Comparison of ENCODE assay signal across 11 cellular contexts in the genomic region with DNA sequence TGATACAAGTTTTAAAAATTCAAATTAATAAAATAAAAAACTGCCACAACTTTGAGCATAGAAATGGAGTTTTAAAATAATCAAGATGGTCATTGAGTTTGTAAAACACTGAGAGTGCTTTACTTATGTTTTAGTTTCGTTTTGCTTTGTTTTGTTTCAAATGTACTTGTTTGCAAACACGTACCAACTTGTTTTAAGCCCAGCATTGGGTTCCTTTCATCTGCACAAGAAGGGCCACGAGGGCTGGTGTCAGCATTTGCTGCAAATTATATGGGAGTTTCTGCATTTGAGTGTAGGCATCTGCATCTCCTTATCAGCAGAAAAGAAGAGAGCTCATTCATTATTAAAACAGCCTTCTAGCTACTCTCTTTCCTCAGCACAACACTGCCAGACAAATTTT.
A peak's percentile ranks its signal among the peaks of the same experiment; 100 is the strongest.
DNase-seq lines count a peak whose midpoint lies in the region; ATAC-seq, FAIRE-seq and TF ChIP-seq lines count a peak whose summit lies in the region.
"Had no signal": no experiment of that assay in that cellular context is flagged by ENCODE, and none has a peak within 500 bp of the region (broad histone marks: within the 10 kb centered on the region; RNA-seq: fewer than 3 reads in every experiment).

No MANE protein-coding gene starts in this region.

- TSS peak; percentile 65 for BruUV-seq in endothelial cell of umbilical vein (replicated peaks; lab: Mats Ljungman, UMichigan)

- no peak overlapping the region for H3K27ac ChIP-seq in right atrium auricular region
- H3K27ac ChIP-seq in endothelial cell of umbilical vein (ENCODE audit: insufficient read depth, low read depth, low read length) = peak overlapping the region; percentile 97

- no peaks in the 10 kb centered on the region for H3K79me2 ChIP-seq in endothelial cell of umbilical vein (ENCODE audit: control insufficient read depth, insufficient read depth, low read length)

- dilution Hi-C loops in endothelial cell of umbilical vein (cut with MboI; ENCODE audit: extremely low pct_ligation_motif_present, low sequenced_read_pairs) = no loop called here

- peak overlapping the region; percentile 90 for H3K9ac ChIP-seq in endothelial cell of umbilical vein (replicated peaks; ENCODE audit: extremely low read depth, insufficient read depth, low read length)

- TF ChIP-seq CTCF in right atrium auricular region (IDR thresholded peaks at IDR 0.05) (no peak), endothelial cell of umbilical vein (IDR thresholded peaks at IDR 0.05; ENCODE audit: extremely low read depth in 1 of 2, insufficient read depth in 1 of 2, low read depth in 1 of 2, low read length in 2 of 2) (no peak), GM13976 (IDR thresholded peaks at IDR 0.05; ENCODE audit: borderline replicate concordance, control extremely low read depth, extremely low read depth, insufficient read depth, missing control alignments) (no peak)

- DNase-seq in Right ventricle myocardium inferior (ENCODE audit: missing footprints) = peak; percentile 22
- no peak for DNase-seq in right atrium auricular region (ENCODE audit: low spot score)
- DNase-seq in NCI-H460 (ENCODE audit: extremely low read depth, low read depth) = peak; percentile 45
- no peak for DNase-seq in endothelial cell of umbilical vein (ENCODE audit: low read depth, low spot score)
- no peak for DNase-seq in activated effector memory CD4-positive, alpha-beta T cell treated with anti-CD3 and anti-CD28 coated beads, Interleukin-2, amount 50 U/mL, for 16 hours
- no peak for DNase-seq in kidney glomerular epithelial cell (lab: John Stamatoyannopoulos, UW)
- no peak for DNase-seq in GM13976 (ENCODE audit: low spot score)
- DNase-seq: NCI-H146, NCI-H510A treated with DMSO at 0.1 percent for 48 hours had no signal

- H3K9me3 ChIP-seq in right atrium auricular region (no peaks in the 10 kb centered on the region), endothelial cell of umbilical vein (replicated peaks; ENCODE audit: control insufficient read depth, insufficient read depth, low read length) (no peaks in the 10 kb centered on the region)

- CTCF ChIA-PET in endothelial cell of umbilical vein (lab: Charles Lee) = interaction anchor here (0.9 to 2.7 kb wide), 7 partner anchors 12 to 221 kb away, joined by 3 to 16 read pairs (median 5); no protein-coding TSS in a partner anchor

- in situ Hi-C loops in GM13976 (cut with MboI; ENCODE audit: low sequenced_read_pairs, unreplicated experiment) = no loop called here

- H3K4me3 ChIP-seq in right atrium auricular region = no peak overlapping the region
- H3K4me3 ChIP-seq in endothelial cell of umbilical vein (replicated peaks in 1 of 3; ENCODE audit: insufficient read depth in 1 of 3, low read depth in 1 of 3, low read length in 3 of 3) = peak overlapping the region in 1 of 3 experiments; percentile 19
- H3K4me3 ChIP-seq: K562 had no signal

- no peaks in the 10 kb centered on the region for H3K4me1 ChIP-seq in right atrium auricular region
- peaks cover 78% of the 10 kb centered on the region for H3K4me1 ChIP-seq in endothelial cell of umbilical vein (ENCODE audit: control insufficient read depth, extremely low read depth, insufficient read depth, low read length)

- no peak overlapping the region for H2AFZ ChIP-seq in endothelial cell of umbilical vein (ENCODE audit: low read depth, low read length)

- peak; percentile 68 for TF ChIP-seq POLR2A in endothelial cell of umbilical vein (IDR thresholded peaks at IDR 0.05; ENCODE audit: low read depth, low read length)

- H3K36me3 ChIP-seq in right atrium auricular region = no peaks in the 10 kb centered on the region
- no peaks in the 10 kb centered on the region for H3K36me3 ChIP-seq in endothelial cell of umbilical vein (ENCODE audit: control insufficient read depth in 2 of 2, extremely low read depth in 1 of 2, insufficient read depth in 2 of 2, low read length in 2 of 2)

- no peak for FAIRE-seq in endothelial cell of umbilical vein (lab: Jason Lieb, UNC)
- FAIRE-seq: K562 had no signal

- POLR2A ChIA-PET in endothelial cell of umbilical vein (lab: Charles Lee) = interaction anchor here (1.1 to 1.8 kb wide), 3 partner anchors 18 to 20 kb away, joined by 4 to 7 read pairs (median 6); no protein-coding TSS in a partner anchor

- H3K27me3 ChIP-seq in right atrium auricular region (no peaks in the 10 kb centered on the region), endothelial cell of umbilical vein (ENCODE audit: control insufficient read depth in 2 of 2, insufficient read depth in 2 of 2, low read length in 2 of 2) (no peaks in the 10 kb centered on the region)

- intact Hi-C loops in Right ventricle myocardium inferior (cut with DNase I) (no loop called here), endothelial cell of umbilical vein (cut with micrococcal nuclease) (loop anchor here (1.0 to 5.0 kb wide), 9 partner anchors 18 to 1741 kb away; no protein-coding TSS in a partner anchor)

- H3K9me1 ChIP-seq in endothelial cell of umbilical vein (replicated peaks; ENCODE audit: control insufficient read depth, extremely low read depth, insufficient read depth, low read length) = no peaks in the 10 kb centered on the region

- H3K4me2 ChIP-seq in endothelial cell of umbilical vein (ENCODE audit: insufficient read depth, low read length) = peak overlapping the region; percentile 63

- H4K20me1 ChIP-seq in endothelial cell of umbilical vein (replicated peaks; ENCODE audit: control insufficient read depth, extremely low read depth, insufficient read depth, low read length) = no peaks in the 10 kb centered on the region

- ATAC-seq in Right ventricle myocardium inferior (no peak), HG03097 (IDR thresholded peaks at IDR 0.05; ENCODE audit: low FRiP score, unreplicated experiment) (no peak)
- ATAC-seq: K562 had no signal

TF ChIP-seq in endothelial cell of umbilical vein, 7 proteins besides CTCF, POLR2A, EP300 and RAD21:
- TF ChIP-seq, protein P1, sequence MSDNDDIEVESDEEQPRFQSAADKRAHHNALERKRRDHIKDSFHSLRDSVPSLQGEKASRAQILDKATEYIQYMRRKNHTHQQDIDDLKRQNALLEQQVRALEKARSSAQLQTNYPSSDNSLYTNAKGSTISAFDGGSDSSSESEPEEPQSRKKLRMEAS (IDR thresholded peaks at IDR 0.05; ENCODE audit: insufficient read depth, insufficient read length) = no peak
- TF ChIP-seq GATA2 (IDR thresholded peaks at IDR 0.05; ENCODE audit: insufficient read depth, insufficient read length, low read depth, low read length) = no peak

Comparison
In these comparisons a context has a peak if more than half of its experiments do, and no peak if none do; other contexts are left out.
1. DNase-seq: peak in Right ventricle myocardium inferior (single experiment) and NCI-H460 (single experiment); none in right atrium auricular region (single experiment), endothelial cell of umbilical vein (single experiment), activated effector memory CD4-positive, alpha-beta T cell treated with anti-CD3 and anti-CD28 coated beads, Interleukin-2, amount 50 U/mL, for 16 hours (single experiment), kidney glomerular epithelial cell (single experiment) and GM13976 (single experiment).